In the genomic region with DNA sequence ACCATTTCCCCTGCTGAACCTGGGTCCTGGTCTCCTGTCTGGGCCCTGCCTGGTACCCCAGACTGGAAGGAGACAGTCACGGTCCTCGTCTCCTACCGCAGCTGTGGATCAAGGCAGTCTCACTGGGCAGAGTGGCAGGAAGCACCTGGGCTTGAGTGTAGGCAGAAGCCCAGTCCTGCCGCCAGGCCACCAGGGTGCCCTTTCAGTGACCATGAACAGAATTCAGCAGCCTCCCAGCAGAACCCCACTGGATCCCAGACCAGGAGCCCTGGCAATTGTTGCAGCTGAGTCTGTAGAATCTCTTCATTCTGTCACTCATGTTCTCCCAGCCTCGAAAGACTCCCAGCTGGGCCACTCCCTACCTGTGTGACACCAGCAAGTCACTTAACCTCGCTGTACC, we compare ENCODE assay signal across 1 cellular context.
TF ChIP-seq lines count a peak whose summit lies in the region.

No MANE protein-coding gene starts in this region.

TF ChIP-seq in SK-N-SH, 30 proteins besides CTCF, POLR2A, EP300 and RAD21:
- TF ChIP-seq, protein P1, sequence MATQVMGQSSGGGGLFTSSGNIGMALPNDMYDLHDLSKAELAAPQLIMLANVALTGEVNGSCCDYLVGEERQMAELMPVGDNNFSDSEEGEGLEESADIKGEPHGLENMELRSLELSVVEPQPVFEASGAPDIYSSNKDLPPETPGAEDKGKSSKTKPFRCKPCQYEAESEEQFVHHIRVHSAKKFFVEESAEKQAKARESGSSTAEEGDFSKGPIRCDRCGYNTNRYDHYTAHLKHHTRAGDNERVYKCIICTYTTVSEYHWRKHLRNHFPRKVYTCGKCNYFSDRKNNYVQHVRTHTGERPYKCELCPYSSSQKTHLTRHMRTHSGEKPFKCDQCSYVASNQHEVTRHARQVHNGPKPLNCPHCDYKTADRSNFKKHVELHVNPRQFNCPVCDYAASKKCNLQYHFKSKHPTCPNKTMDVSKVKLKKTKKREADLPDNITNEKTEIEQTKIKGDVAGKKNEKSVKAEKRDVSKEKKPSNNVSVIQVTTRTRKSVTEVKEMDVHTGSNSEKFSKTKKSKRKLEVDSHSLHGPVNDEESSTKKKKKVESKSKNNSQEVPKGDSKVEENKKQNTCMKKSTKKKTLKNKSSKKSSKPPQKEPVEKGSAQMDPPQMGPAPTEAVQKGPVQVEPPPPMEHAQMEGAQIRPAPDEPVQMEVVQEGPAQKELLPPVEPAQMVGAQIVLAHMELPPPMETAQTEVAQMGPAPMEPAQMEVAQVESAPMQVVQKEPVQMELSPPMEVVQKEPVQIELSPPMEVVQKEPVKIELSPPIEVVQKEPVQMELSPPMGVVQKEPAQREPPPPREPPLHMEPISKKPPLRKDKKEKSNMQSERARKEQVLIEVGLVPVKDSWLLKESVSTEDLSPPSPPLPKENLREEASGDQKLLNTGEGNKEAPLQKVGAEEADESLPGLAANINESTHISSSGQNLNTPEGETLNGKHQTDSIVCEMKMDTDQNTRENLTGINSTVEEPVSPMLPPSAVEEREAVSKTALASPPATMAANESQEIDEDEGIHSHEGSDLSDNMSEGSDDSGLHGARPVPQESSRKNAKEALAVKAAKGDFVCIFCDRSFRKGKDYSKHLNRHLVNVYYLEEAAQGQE (IDR thresholded peaks at IDR 0.05; ENCODE audit: low read depth, low read length) = no peak
- TF ChIP-seq MEF2A (IDR thresholded peaks at IDR 0.05; ENCODE audit: borderline replicate concordance, low read depth) = no peak
- no peak for TF ChIP-seq FOXM1 (IDR thresholded peaks at IDR 0.05; ENCODE audit: low read depth)
- TF ChIP-seq, protein P2, sequence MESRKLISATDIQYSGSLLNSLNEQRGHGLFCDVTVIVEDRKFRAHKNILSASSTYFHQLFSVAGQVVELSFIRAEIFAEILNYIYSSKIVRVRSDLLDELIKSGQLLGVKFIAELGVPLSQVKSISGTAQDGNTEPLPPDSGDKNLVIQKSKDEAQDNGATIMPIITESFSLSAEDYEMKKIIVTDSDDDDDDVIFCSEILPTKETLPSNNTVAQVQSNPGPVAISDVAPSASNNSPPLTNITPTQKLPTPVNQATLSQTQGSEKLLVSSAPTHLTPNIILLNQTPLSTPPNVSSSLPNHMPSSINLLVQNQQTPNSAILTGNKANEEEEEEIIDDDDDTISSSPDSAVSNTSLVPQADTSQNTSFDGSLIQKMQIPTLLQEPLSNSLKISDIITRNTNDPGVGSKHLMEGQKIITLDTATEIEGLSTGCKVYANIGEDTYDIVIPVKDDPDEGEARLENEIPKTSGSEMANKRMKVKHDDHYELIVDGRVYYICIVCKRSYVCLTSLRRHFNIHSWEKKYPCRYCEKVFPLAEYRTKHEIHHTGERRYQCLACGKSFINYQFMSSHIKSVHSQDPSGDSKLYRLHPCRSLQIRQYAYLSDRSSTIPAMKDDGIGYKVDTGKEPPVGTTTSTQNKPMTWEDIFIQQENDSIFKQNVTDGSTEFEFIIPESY (IDR thresholded peaks at IDR 0.05; ENCODE audit: borderline replicate concordance, low read depth) = no peak
- TF ChIP-seq RFX5 (IDR thresholded peaks at IDR 0.05; ENCODE audit: low read length) = no peak
- TF ChIP-seq, protein P3, sequence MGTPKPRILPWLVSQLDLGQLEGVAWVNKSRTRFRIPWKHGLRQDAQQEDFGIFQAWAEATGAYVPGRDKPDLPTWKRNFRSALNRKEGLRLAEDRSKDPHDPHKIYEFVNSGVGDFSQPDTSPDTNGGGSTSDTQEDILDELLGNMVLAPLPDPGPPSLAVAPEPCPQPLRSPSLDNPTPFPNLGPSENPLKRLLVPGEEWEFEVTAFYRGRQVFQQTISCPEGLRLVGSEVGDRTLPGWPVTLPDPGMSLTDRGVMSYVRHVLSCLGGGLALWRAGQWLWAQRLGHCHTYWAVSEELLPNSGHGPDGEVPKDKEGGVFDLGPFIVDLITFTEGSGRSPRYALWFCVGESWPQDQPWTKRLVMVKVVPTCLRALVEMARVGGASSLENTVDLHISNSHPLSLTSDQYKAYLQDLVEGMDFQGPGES (IDR thresholded peaks at IDR 0.05; ENCODE audit: low read depth, low read length) = no peak
- TF ChIP-seq, protein P4, sequence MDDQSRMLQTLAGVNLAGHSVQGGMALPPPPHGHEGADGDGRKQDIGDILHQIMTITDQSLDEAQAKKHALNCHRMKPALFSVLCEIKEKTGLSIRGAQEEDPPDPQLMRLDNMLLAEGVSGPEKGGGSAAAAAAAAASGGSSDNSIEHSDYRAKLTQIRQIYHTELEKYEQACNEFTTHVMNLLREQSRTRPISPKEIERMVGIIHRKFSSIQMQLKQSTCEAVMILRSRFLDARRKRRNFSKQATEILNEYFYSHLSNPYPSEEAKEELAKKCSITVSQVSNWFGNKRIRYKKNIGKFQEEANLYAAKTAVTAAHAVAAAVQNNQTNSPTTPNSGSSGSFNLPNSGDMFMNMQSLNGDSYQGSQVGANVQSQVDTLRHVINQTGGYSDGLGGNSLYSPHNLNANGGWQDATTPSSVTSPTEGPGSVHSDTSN (IDR thresholded peaks at IDR 0.05) = no peak
- no peak for TF ChIP-seq GABPA (IDR thresholded peaks at IDR 0.05; ENCODE audit: low read depth)
- TF ChIP-seq RXRA (IDR thresholded peaks at IDR 0.05; ENCODE audit: borderline replicate concordance, low read depth) = no peak
- no peak for TF ChIP-seq MXI1 (IDR thresholded peaks at IDR 0.05; ENCODE audit: low read depth, low read length)
- TF ChIP-seq RCOR1 (IDR thresholded peaks at IDR 0.05; ENCODE audit: low read length) = no peak
- no peak for TF ChIP-seq TEAD4 (IDR thresholded peaks at IDR 0.05; ENCODE audit: borderline replicate concordance, insufficient read depth)
- TF ChIP-seq NFIC (IDR thresholded peaks at IDR 0.05; ENCODE audit: borderline replicate concordance) = no peak
- no peak for TF ChIP-seq YY1 (IDR thresholded peaks at IDR 0.05; ENCODE audit: low read depth)
- TF ChIP-seq CHD2 (IDR thresholded peaks at IDR 0.05; ENCODE audit: low read length, partially characterized antibody) = no peak
- no peak for TF ChIP-seq ELF1 (IDR thresholded peaks at IDR 0.05)
- TF ChIP-seq EZH2phosphoT487 (IDR thresholded peaks at IDR 0.05; ENCODE audit: borderline replicate concordance, low read depth) = no peak
- no peak for TF ChIP-seq TAF1 (IDR thresholded peaks at IDR 0.05; ENCODE audit: borderline replicate concordance, low read depth, low read length)
TF ChIP-seq in SK-N-SH: peak in this region for 0.
